15 cellular contexts compared by ENCODE assay signal in the genomic region with DNA sequence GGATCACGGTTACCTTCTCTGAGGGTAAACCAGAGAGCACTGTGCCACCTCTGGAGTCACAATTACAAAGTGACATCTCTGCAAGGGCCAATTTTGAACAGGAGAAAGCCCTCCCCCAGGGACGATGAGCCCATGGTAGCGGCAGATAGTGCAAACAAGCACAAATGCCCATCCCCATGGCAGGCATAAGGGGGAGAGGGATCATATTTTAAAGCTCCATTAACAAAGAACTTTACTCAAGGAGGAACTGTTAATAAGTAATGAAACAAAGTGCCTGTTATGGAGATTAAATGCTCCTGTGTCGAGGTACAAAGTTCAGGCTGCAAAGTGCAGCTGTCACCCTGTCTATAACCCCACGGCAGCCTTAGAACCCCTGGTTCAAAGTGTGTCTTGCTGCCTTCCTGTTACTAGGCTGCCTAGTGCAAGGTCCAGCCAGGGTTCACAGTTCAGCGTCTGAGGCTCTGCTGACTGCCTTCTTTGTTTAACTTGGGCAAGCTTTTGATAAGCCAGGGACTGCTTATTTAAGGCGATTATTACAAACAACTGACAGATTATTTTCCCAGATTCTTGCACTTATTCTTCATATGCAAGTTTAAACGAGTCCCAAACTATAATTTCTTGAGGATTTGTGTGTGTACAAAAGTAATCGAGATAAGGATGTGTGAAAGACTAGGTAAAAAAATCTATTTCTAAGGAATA.
DNase-seq lines count a peak whose midpoint lies in the region; ATAC-seq and TF ChIP-seq lines count a peak whose summit lies in the region.
"Had no signal": no experiment of that assay in that cellular context is flagged by ENCODE, and none has a peak within 500 bp of the region (broad histone marks: within the 10 kb centered on the region; RNA-seq: fewer than 3 reads in every experiment).

No MANE protein-coding gene starts in this region.

- no peaks in the 10 kb centered on the region for H3K36me3 ChIP-seq in Caco-2 (ENCODE audit: control insufficient read depth, insufficient read depth, low read length)
- H3K36me3 ChIP-seq: upper lobe of left lung had no signal

- intact Hi-C loops in Caco-2 (cut with micrococcal nuclease; ENCODE audit: unreplicated experiment): loop anchor here (1.0 to 5.0 kb wide), 9 partner anchors 19 to 440 kb away; no protein-coding TSS in a partner anchor

- H3K4me1 ChIP-seq in Caco-2: peaks cover 49% of the 10 kb centered on the region

- H3K27ac Mint-ChIP-seq in Caco-2 (ENCODE audit: unreplicated experiment): peak overlapping the region; percentile 85
- H3K27ac Mint-ChIP-seq in nephron: peak overlapping the region; percentile 76 to 90 (median 84)

- POLR2A ChIA-PET in Caco-2 (lab: Charles Lee): interaction anchor here (0.6 kb wide), 1 partner anchor 42 kb away, joined by 4 read pairs; no protein-coding TSS in a partner anchor

- no peaks in the 10 kb centered on the region for H3K36me3 Mint-ChIP-seq in Caco-2 (ENCODE audit: insufficient read depth, unreplicated experiment)
- H3K36me3 Mint-ChIP-seq in nephron (ENCODE audit: low read depth): no peaks in the 10 kb centered on the region

- in situ Hi-C loops in KBM-7 (cut with MboI; ENCODE audit: low pct_unique_long_range_greater_than_20kb, low sequenced_read_pairs): no loop called here

- TF ChIP-seq CTCF in Caco-2 (IDR thresholded peaks at IDR 0.05; ENCODE audit: insufficient read depth in 1 of 2, low read depth in 1 of 2, low read length in 1 of 2, severe bottlenecking in 1 of 2, unreplicated experiment in 1 of 2) (no peak), nephron (IDR thresholded peaks at IDR 0.05; ENCODE audit: unreplicated experiment in 3 of 3) (no peak)

- no peaks in the 10 kb centered on the region for H3K9me3 ChIP-seq in Caco-2
- H3K9me3 ChIP-seq: SK-N-SH, upper lobe of left lung had no signal

- CTCF ChIA-PET in Caco-2 (lab: Charles Lee): interaction anchor here (0.6 to 1.0 kb wide), 3 partner anchors 11 to 276 kb away, joined by 3 to 7 read pairs (median 3); no protein-coding TSS in a partner anchor

- no peak overlapping the region for H3K4me3 ChIP-seq in Caco-2 (ENCODE audit: low read depth, low read length)
- H3K4me3 ChIP-seq: upper lobe of left lung had no signal

- peak; percentile 90 to 97 for DNase-seq in Caco-2
- DNase-seq in NCI-H524 treated with DMSO at 0.1 percent for 48 hours (lab: John Stamatoyannopoulos, UW): peak; percentile 76
- DNase-seq in epidermal melanocyte (ENCODE audit: insufficient read length, low spot score): peak; percentile 81
- DNase-seq in activated T-cell treated with anti-CD3 and anti-CD28 coated beads, Interleukin-2, amount 50 U/mL, for 1 hour: no peak
- DNase-seq in KBM-7: no peak
- no peak for DNase-seq in CD1c-positive myeloid dendritic cell (ENCODE audit: extremely low spot score)
- DNase-seq: activated CD4-positive, alpha-beta T cell treated with anti-CD3 and anti-CD28 coated beads for 4 hours; AML-193; NCI-H510A; SK-N-SH had no signal

- H3K27me3 ChIP-seq in Caco-2 (replicated peaks; ENCODE audit: control insufficient read depth, insufficient read depth, low read length): no peaks in the 10 kb centered on the region
- H3K27me3 ChIP-seq: upper lobe of left lung had no signal

- ATAC-seq in GM19455 (IDR thresholded peaks at IDR 0.05; ENCODE audit: unreplicated experiment): no peak
- ATAC-seq: HCT116 had no signal

- BruUV-seq in Caco-2 (replicated peaks; lab: Mats Ljungman, UMichigan): no TSS peak

- H3K4me1 Mint-ChIP-seq in Caco-2 (ENCODE audit: low read depth, unreplicated experiment) (peaks cover 47% of the 10 kb centered on the region), nephron (peaks cover 47% of the 10 kb centered on the region)
- H3K4me1 Mint-ChIP-seq: central memory CD8-positive, alpha-beta T cell had no signal

- peak overlapping the region; percentile 58 for H3K4me3 Mint-ChIP-seq in Caco-2 (ENCODE audit: unreplicated experiment)
- peak overlapping the region; percentile 46 to 54 (median 49) for H3K4me3 Mint-ChIP-seq in nephron
- H3K4me3 Mint-ChIP-seq: central memory CD8-positive, alpha-beta T cell had no signal

- no peaks in the 10 kb centered on the region for H3K27me3 Mint-ChIP-seq in Caco-2 (ENCODE audit: insufficient read depth, unreplicated experiment)
- no peaks in the 10 kb centered on the region for H3K27me3 Mint-ChIP-seq in nephron (ENCODE audit: low read depth)

- H3K9me3 Mint-ChIP-seq in Caco-2 (ENCODE audit: unreplicated experiment) (peaks cover 12% of the 10 kb centered on the region), nephron (no peaks in the 10 kb centered on the region)
- H3K9me3 Mint-ChIP-seq: central memory CD8-positive, alpha-beta T cell had no signal

Comparison
In these comparisons a context has a peak if more than half of its experiments do, and no peak if none do; other contexts are left out.
1. DNase-seq: peak in Caco-2 (2 of 2), NCI-H524 treated with DMSO at 0.1 percent for 48 hours (single experiment) and epidermal melanocyte (single experiment); none in activated T-cell treated with anti-CD3 and anti-CD28 coated beads, Interleukin-2, amount 50 U/mL, for 1 hour (single experiment), KBM-7 (single experiment) and CD1c-positive myeloid dendritic cell (single experiment).